Comparison of ENCODE assay signal across 10 cellular contexts in the genomic region with DNA sequence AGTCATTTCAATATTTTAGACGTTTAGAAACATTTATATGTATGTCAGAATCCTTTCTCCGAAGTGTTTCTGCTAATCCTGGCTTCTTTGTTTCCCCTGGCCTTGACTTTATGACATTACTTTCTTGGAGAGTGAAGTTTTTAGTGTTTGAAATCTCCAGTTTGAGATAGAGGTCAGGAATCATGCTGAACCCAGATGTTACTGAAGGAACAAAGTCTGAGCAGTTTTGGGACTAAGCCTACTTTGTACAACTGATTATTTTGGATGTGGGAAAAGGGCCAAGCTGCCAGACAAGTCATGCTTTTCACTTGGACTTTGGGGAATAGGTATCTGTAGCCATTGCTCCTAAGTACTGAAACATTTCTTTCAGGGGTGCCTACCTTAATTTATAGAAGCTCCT. TPM values are rescaled to one million over a fixed set of nuclear protein-coding genes. Genes with fewer than 3 reads are reported as not detected.
DNase-seq lines count a peak whose midpoint lies in the region; ATAC-seq and TF ChIP-seq lines count a peak whose summit lies in the region.
"Had no signal": no experiment of that assay in that cellular context is flagged by ENCODE, and none has a peak within 500 bp of the region (broad histone marks: within the 10 kb centered on the region; RNA-seq: fewer than 3 reads in every experiment).

No MANE protein-coding gene starts in this region.

- H3K4me3 ChIP-seq in BLaER1 (no peak overlapping the region), MG63 (peak overlapping the region; percentile 63), esophagus squamous epithelium (peak overlapping the region in 3 of 4 donors; percentile 63 to 74 (median 69)), osteoblast (ENCODE audit: insufficient read depth, low read length) (peak overlapping the region; percentile 33)

- no peak for TF ChIP-seq POLR2A in esophagus squamous epithelium (IDR thresholded peaks at IDR 0.05)

- H3K4me3 Mint-ChIP-seq in activated CD8-positive, alpha-beta T cell treated with anti-CD3 and anti-CD28 coated beads for 36 hours: no peak overlapping the region
- H3K4me3 Mint-ChIP-seq: activated T-cell treated with anti-CD3 and anti-CD28 coated beads, Interleukin-2, amount 50 U/mL, for 4 hours had no signal

- no peak for TF ChIP-seq CTCF in esophagus squamous epithelium (IDR thresholded peaks at IDR 0.05)
- no peak for TF ChIP-seq CTCF in osteoblast (IDR thresholded peaks at IDR 0.05; ENCODE audit: extremely low read depth, low read depth, low read length)
- no peak for TF ChIP-seq CTCF in activated CD8-positive, alpha-beta T cell treated with anti-CD3 and anti-CD28 coated beads for 36 hours (IDR thresholded peaks at IDR 0.05)

- H3K27me3 Mint-ChIP-seq in activated CD8-positive, alpha-beta T cell treated with anti-CD3 and anti-CD28 coated beads for 36 hours: no peaks in the 10 kb centered on the region

- CTCF ChIA-PET in activated CD8-positive, alpha-beta T cell treated with anti-CD3 and anti-CD28 coated beads for 36 hours (lab: Charles Lee): interaction anchor here (0.9 kb wide), 1 partner anchor 61 kb away, joined by 3 read pairs; no protein-coding TSS in a partner anchor

- H3K36me3 ChIP-seq in BLaER1 (no peaks in the 10 kb centered on the region), MG63 (no peaks in the 10 kb centered on the region), esophagus squamous epithelium (peaks cover 0 to 3% (median 0%) of the 10 kb centered on the region in 3 donors), osteoblast (ENCODE audit: insufficient read depth, low read length) (no peaks in the 10 kb centered on the region)

- H4K20me1 ChIP-seq in BLaER1 (no peaks in the 10 kb centered on the region), osteoblast (ENCODE audit: insufficient read depth, low read length) (no peaks in the 10 kb centered on the region)

- no peak overlapping the region for H3K27ac ChIP-seq in BLaER1
- H3K27ac ChIP-seq in esophagus squamous epithelium: peak overlapping the region; percentile 24 to 90 (median 80)
- H3K27ac ChIP-seq in osteoblast (ENCODE audit: low read depth, low read length): peak overlapping the region; percentile 81

- H2AFZ ChIP-seq in osteoblast (ENCODE audit: low read length): peak overlapping the region; percentile 7

- intact Hi-C loops in esophagus squamous epithelium (cut with DNase I): no loop called here
- intact Hi-C loops in activated CD8-positive, alpha-beta T cell treated with anti-CD3 and anti-CD28 coated beads for 36 hours (cut with micrococcal nuclease): no loop called here

- no peaks in the 10 kb centered on the region for H3K9me3 Mint-ChIP-seq in activated CD8-positive, alpha-beta T cell treated with anti-CD3 and anti-CD28 coated beads for 36 hours
- H3K9me3 Mint-ChIP-seq: activated T-cell treated with anti-CD3 and anti-CD28 coated beads, Interleukin-2, amount 50 U/mL, for 4 hours had no signal

- H3K9me3 ChIP-seq in BLaER1: no peaks in the 10 kb centered on the region
- H3K9me3 ChIP-seq in MG63: no peaks in the 10 kb centered on the region
- no peaks in the 10 kb centered on the region for H3K9me3 ChIP-seq in esophagus squamous epithelium
- no peaks in the 10 kb centered on the region for H3K9me3 ChIP-seq in osteoblast (ENCODE audit: low read depth, low read length)

- H3K4me1 ChIP-seq in BLaER1 (peaks cover 27% of the 10 kb centered on the region), esophagus squamous epithelium (peaks cover 16 to 60% (median 23%) of the 10 kb centered on the region in 3 donors), osteoblast (ENCODE audit: insufficient read depth, low read length) (peaks cover 44% of the 10 kb centered on the region)

- H3K9ac ChIP-seq in BLaER1: no peak overlapping the region

- peaks cover 5% of the 10 kb centered on the region for H3K79me2 ChIP-seq in osteoblast (ENCODE audit: insufficient read depth, low read length)

- POLR2A ChIA-PET in activated CD8-positive, alpha-beta T cell treated with anti-CD3 and anti-CD28 coated beads for 36 hours (lab: Charles Lee): no interaction called here

- H3K4me1 Mint-ChIP-seq in activated CD8-positive, alpha-beta T cell treated with anti-CD3 and anti-CD28 coated beads for 36 hours (ENCODE audit: low read depth): peaks cover 43% of the 10 kb centered on the region

- H3K27me3 ChIP-seq in BLaER1: peaks cover 31% of the 10 kb centered on the region
- no peaks in the 10 kb centered on the region for H3K27me3 ChIP-seq in MG63
- H3K27me3 ChIP-seq in esophagus squamous epithelium: no peaks in the 10 kb centered on the region
- no peaks in the 10 kb centered on the region for H3K27me3 ChIP-seq in osteoblast (ENCODE audit: insufficient read depth, low read length)

- H3K36me3 Mint-ChIP-seq in activated CD8-positive, alpha-beta T cell treated with anti-CD3 and anti-CD28 coated beads for 36 hours (ENCODE audit: low read depth): no peaks in the 10 kb centered on the region

- 11 to 24% methylated on average over 2 of the region's 2 CpGs for WGBS in esophagus squamous epithelium, 2 donors

- no peak for ATAC-seq in GM18873 (IDR thresholded peaks at IDR 0.05; ENCODE audit: low FRiP score, unreplicated experiment)
- ATAC-seq in activated CD8-positive, alpha-beta T cell treated with anti-CD3 and anti-CD28 coated beads for 36 hours: no peak
- ATAC-seq: activated T-cell treated with anti-CD3 and anti-CD28 coated beads, Interleukin-2, amount 50 U/mL, for 4 hours had no signal

- H3K4me2 ChIP-seq in BLaER1 (peak overlapping the region; percentile 91; the same call in 1 of the 2 replicates), osteoblast (ENCODE audit: insufficient read depth, low read length) (peak overlapping the region; percentile 90)

- no peak overlapping the region for H3K27ac Mint-ChIP-seq in activated CD8-positive, alpha-beta T cell treated with anti-CD3 and anti-CD28 coated beads for 36 hours

- DNase-seq in MG63 (no peak), esophagus squamous epithelium (lab: John Stamatoyannopoulos, UW) (no peak), osteoblast (ENCODE audit: insufficient read length, low spot score, missing footprints) (no peak), iPS-NIHi7 (ENCODE audit: extremely low spot score) (no peak), COLO829 (ENCODE audit: low spot score) (no peak)
- no peak for DNase-seq in activated CD8-positive, alpha-beta T cell treated with anti-CD3 and anti-CD28 coated beads for 36 hours
- DNase-seq: activated T-cell treated with anti-CD3 and anti-CD28 coated beads, Interleukin-2, amount 50 U/mL, for 4 hours; DMS53 had no signal

RNA-seq across cellular contexts. Expression of a gene that starts 2.3 kb away (rescaled TPM):
- total RNA-seq in MG63 (2014; rRNA removed; shearing (Covaris generic); ENCODE audit: low replicate concordance): 1.9 and 4.3 TPM in 2 replicates
- total RNA-seq in esophagus squamous epithelium: 10 to 100 TPM in 3 of 4 donors, 1 to 10 TPM in 1; 7.6 to 19.0 (median 12.5) TPM
- 4.4 and 5.8 TPM in 2 replicates for total RNA-seq in osteoblast
- total RNA-seq in activated CD8-positive, alpha-beta T cell treated with anti-CD3 and anti-CD28 coated beads for 36 hours: 1 to 10 TPM; 1.8 to 1.9 TPM
